15 cellular contexts compared by ENCODE assay signal in genomic region chr10:109911903-109912302, GRCh38. TPM values are rescaled to one million over a fixed set of nuclear protein-coding genes. Genes with fewer than 3 reads are reported as not detected.
DNase-seq lines count a peak whose midpoint lies in the region; ATAC-seq, FAIRE-seq and TF ChIP-seq lines count a peak whose summit lies in the region.
"Had no signal": no experiment of that assay in that cellular context is flagged by ENCODE, and none has a peak within 500 bp of the region (broad histone marks: within the 10 kb centered on the region; RNA-seq: fewer than 3 reads in every experiment).

No MANE protein-coding gene starts in this region.

- no peak overlapping the region for H3K23ac ChIP-seq in H9 (ENCODE audit: insufficient read length, low read depth, low read length)

- H3K18ac ChIP-seq in H9 (ENCODE audit: insufficient read length, low read depth, low read length) = no peak overlapping the region

- peaks cover 30 to 33% of the 10 kb centered on the region in 2 experiments for H3K4me1 Mint-ChIP-seq in H9

- no peak for DNase-seq in GM12891 (ENCODE audit: insufficient read length, low spot score)
- DNase-seq in PC-3 = no peak
- no peak for DNase-seq in breast epithelium (ENCODE audit: low spot score in 2 of 2)
- no peak for DNase-seq in osteoblast (ENCODE audit: insufficient read length, low spot score, missing footprints)
- no peak for DNase-seq in urothelium cell line (ENCODE audit: low spot score)
- DNase-seq in activated T-cell treated with anti-CD3 and anti-CD28 coated beads, Interleukin-2, amount 50 U/mL, for 1 hour = no peak
- DNase-seq in H9 = no peak
- DNase-seq: activated CD4-positive, CD25-positive, alpha-beta regulatory T cell; GF-D8; left colon; MM.1S; stimulated activated CD4-positive, alpha-beta T cell treated with anti-CD3 and anti-CD28 coated beads, Interleukin-4, amount 100 ng/mL, for 1 hour had no signal

- peak overlapping the region; percentile 53 for H3K27ac ChIP-seq in PC-3 (ENCODE audit: low read length)
- H3K27ac ChIP-seq in breast epithelium = peak overlapping the region; percentile 43 to 74
- H3K27ac ChIP-seq in osteoblast (ENCODE audit: low read depth, low read length) = peak overlapping the region; percentile 49
- H3K27ac ChIP-seq in H9 (ENCODE audit: insufficient read length, low read depth, low read length) = no peak overlapping the region
- H3K27ac ChIP-seq: right atrium auricular region had no signal

- intact Hi-C loops in PC-3 (cut with micrococcal nuclease) (loop anchor here (10.0 kb wide), 1 partner anchor 53 kb away; no protein-coding TSS in a partner anchor), breast epithelium (cut with DNase I; ENCODE audit: low total_unique reads) (no loop called here)

- H3K79me1 ChIP-seq in H9 (ENCODE audit: insufficient read depth, low read depth, low read length, poor library complexity, severe bottlenecking) = no peaks in the 10 kb centered on the region

- TF ChIP-seq POLR2A in GM12891 (IDR thresholded peaks at IDR 0.05; ENCODE audit: low read depth, low read length) = no peak
- no peak for TF ChIP-seq POLR2A in breast epithelium (IDR thresholded peaks at IDR 0.05)

- H2BK5ac ChIP-seq in H9 (ENCODE audit: insufficient read length, low read length) = no peak overlapping the region

- POLR2A ChIA-PET in PC-3 (lab: Charles Lee; ENCODE audit: unreplicated experiment) = no interaction called here

- no peaks in the 10 kb centered on the region for H3K27me3 Mint-ChIP-seq in H9 (ENCODE audit: low read depth)

- BruUV-seq in PC-3 (replicated peaks; lab: Mats Ljungman, UMichigan) = no TSS peak

- no peaks in the 10 kb centered on the region for H3K9me2 ChIP-seq in PC-3 (replicated peaks; ENCODE audit: low read length)

- peaks cover 6% of the 10 kb centered on the region; the same call in 1 of the 2 replicates for H4K20me1 ChIP-seq in PC-3 (ENCODE audit: low read length)
- peaks cover 11% of the 10 kb centered on the region for H4K20me1 ChIP-seq in osteoblast (ENCODE audit: insufficient read depth, low read length)
- H4K20me1 ChIP-seq in H9 (ENCODE audit: control insufficient read depth, insufficient read depth, insufficient read length) = no peaks in the 10 kb centered on the region

- H3K36me3 ChIP-seq in PC-3 (ENCODE audit: low read depth, low read length) = peaks cover 14% of the 10 kb centered on the region
- H3K36me3 ChIP-seq in breast epithelium = no peaks in the 10 kb centered on the region
- peaks cover 24% of the 10 kb centered on the region for H3K36me3 ChIP-seq in osteoblast (ENCODE audit: insufficient read depth, low read length)

- no peak overlapping the region for H3K4me2 ChIP-seq in PC-3 (ENCODE audit: low read length)
- no peak overlapping the region for H3K4me2 ChIP-seq in osteoblast (ENCODE audit: insufficient read depth, low read length)
- H3K4me2 ChIP-seq in H9 (ENCODE audit: insufficient read depth, insufficient read length, low read length) = no peak overlapping the region

- H3K27me3 ChIP-seq in PC-3 (ENCODE audit: low read length) (no peaks in the 10 kb centered on the region), breast epithelium (no peaks in the 10 kb centered on the region), osteoblast (ENCODE audit: insufficient read depth, low read length) (no peaks in the 10 kb centered on the region), H9 (ENCODE audit: insufficient read depth, low read length) (no peaks in the 10 kb centered on the region; the same call in 1 of the 2 replicates)
- H3K27me3 ChIP-seq: right atrium auricular region had no signal

- no peaks in the 10 kb centered on the region for H3F3A ChIP-seq in PC-3 (ENCODE audit: low read length, unreplicated experiment)

- no peaks in the 10 kb centered on the region for H3K9me3 ChIP-seq in PC-3 (ENCODE audit: low read length)
- H3K9me3 ChIP-seq in breast epithelium = no peaks in the 10 kb centered on the region
- no peaks in the 10 kb centered on the region for H3K9me3 ChIP-seq in osteoblast (ENCODE audit: low read depth, low read length)
- H3K9me3 ChIP-seq in H9 (ENCODE audit: control insufficient read depth, low read depth, low read length) = no peaks in the 10 kb centered on the region
- H3K9me3 ChIP-seq: right atrium auricular region had no signal

- no peak overlapping the region for H3K4ac ChIP-seq in H9 (ENCODE audit: low read depth, low read length)

- CTCF ChIA-PET in PC-3 (lab: Charles Lee) = no interaction called here

- H3K27ac Mint-ChIP-seq in H9 = no peak overlapping the region
- H3K27ac Mint-ChIP-seq: nephron had no signal

- H4K8ac ChIP-seq in H9 (replicated peaks; ENCODE audit: insufficient read length, low read depth, low read length) = no peak overlapping the region

- H2BK12ac ChIP-seq in H9 (ENCODE audit: insufficient read length, low read depth, low read length) = no peak overlapping the region

- H3K4me3 ChIP-seq in PC-3 (ENCODE audit: low read length) = no peak overlapping the region
- no peak overlapping the region for H3K4me3 ChIP-seq in breast epithelium
- H3K4me3 ChIP-seq in osteoblast (ENCODE audit: insufficient read depth, low read length) = no peak overlapping the region
- H3K4me3 ChIP-seq: right atrium auricular region had no signal

- FAIRE-seq in GM12891 (lab: Jason Lieb, UNC) (no peak), urothelium cell line (lab: Jason Lieb, UNC) (no peak)
- FAIRE-seq: endothelial cell of umbilical vein had no signal

- no peak overlapping the region for H2BK15ac ChIP-seq in H9 (ENCODE audit: low read depth, low read length)

- H2AK5ac ChIP-seq in H9 (ENCODE audit: insufficient read length, low read length) = no peak overlapping the region

- H3K56ac ChIP-seq in H9 (ENCODE audit: insufficient read length, low read depth, low read length) = no peak overlapping the region

- no peak for TF ChIP-seq CTCF in PC-3 (conservative IDR thresholded peaks at IDR 0.05; ENCODE audit: low read depth, low read length)
- TF ChIP-seq CTCF in breast epithelium (IDR thresholded peaks at IDR 0.05) = no peak
- TF ChIP-seq CTCF in osteoblast (IDR thresholded peaks at IDR 0.05; ENCODE audit: extremely low read depth, low read depth, low read length) = no peak
- TF ChIP-seq CTCF in H9 (conservative IDR thresholded peaks at IDR 0.05) = no peak

- H2BK20ac ChIP-seq in H9 (ENCODE audit: low read depth, low read length, poor library complexity, severe bottlenecking) = no peak overlapping the region

- WGBS in H9 (ENCODE audit: extremely low coverage, insufficient read length, low lambda C conversion rate) = no CpG with 5 or more reads among the region's 3 CpGs

- H4K91ac ChIP-seq in H9 (ENCODE audit: insufficient read length, low read depth, low read length) = no peak overlapping the region

- no peak overlapping the region for H2AFZ ChIP-seq in PC-3 (ENCODE audit: low read length)
- H2AFZ ChIP-seq in osteoblast (ENCODE audit: low read length) = no peak overlapping the region
- H2AFZ ChIP-seq in H9 (ENCODE audit: low read length) = no peak overlapping the region

- H3K14ac ChIP-seq in H9 (ENCODE audit: insufficient read depth, low read length) = no peak overlapping the region

- ATAC-seq in PC-3 = no peak

- H3K79me2 ChIP-seq in PC-3 (ENCODE audit: low read length) = peaks cover 49% of the 10 kb centered on the region
- peaks cover 81% of the 10 kb centered on the region for H3K79me2 ChIP-seq in osteoblast (ENCODE audit: insufficient read depth, low read length)
- 0 out of 2 replicates have a peak, but pooled peaks cover 1% of the 10 kb centered on the region for H3K79me2 ChIP-seq in H9 (ENCODE audit: insufficient read depth, low read length)

- H3T11ph ChIP-seq in H9 (ENCODE audit: low read length) = no peak overlapping the region

- no peak overlapping the region for H4K5ac ChIP-seq in H9 (ENCODE audit: insufficient read length, low read depth, low read length)

- H3K9ac ChIP-seq in PC-3 (ENCODE audit: low read length) = no peak overlapping the region
- H3K9ac ChIP-seq in H9 (ENCODE audit: extremely low read depth, insufficient read length, low read length) = no peak overlapping the region

- H3K23me2 ChIP-seq in H9 (ENCODE audit: insufficient read length, low read depth, low read length, poor library complexity, severe bottlenecking) = no peaks in the 10 kb centered on the region

- H3K36me3 Mint-ChIP-seq in H9 (ENCODE audit: insufficient read depth in 1 of 3, low read depth in 3 of 3) = peaks cover 3 to 25% (median 15%) of the 10 kb centered on the region in 3 experiments

- peaks cover 43% of the 10 kb centered on the region for H3K4me1 ChIP-seq in PC-3 (ENCODE audit: insufficient read depth, low read length)
- H3K4me1 ChIP-seq in breast epithelium = peaks cover 0 to 3% of the 10 kb centered on the region in 2 donors
- H3K4me1 ChIP-seq in osteoblast (ENCODE audit: insufficient read depth, low read length) = peaks cover 28% of the 10 kb centered on the region
- H3K4me1 ChIP-seq in H9 (ENCODE audit: insufficient read depth, low read length) = no peaks in the 10 kb centered on the region; the same call in 1 of the 2 replicates

- no peak overlapping the region for H3K4me3 Mint-ChIP-seq in H9
- H3K4me3 Mint-ChIP-seq: nephron had no signal

- no peak overlapping the region for H2BK120ac ChIP-seq in H9 (ENCODE audit: low read depth, low read length, poor library complexity, severe bottlenecking)

- no peaks in the 10 kb centered on the region for H3K9me3 Mint-ChIP-seq in H9

TF ChIP-seq in GM12891, 5 proteins besides CTCF, POLR2A, EP300 and RAD21:
- TF ChIP-seq TAF1 (IDR thresholded peaks at IDR 0.05; ENCODE audit: low read depth, low read length) (no peak), POU2F2 (IDR thresholded peaks at IDR 0.05; ENCODE audit: low read depth, low read length) (no peak), SPI1 (IDR thresholded peaks at IDR 0.05; ENCODE audit: low read depth, low read length) (0 out of 2 replicates have a peak, but pooled peaks have one; percentile 10)

RNA-seq across cellular contexts. Expression of gene XPNPEP1, which starts 11.4 kb away (rescaled TPM):
- polyA plus RNA-seq in GM12891 (2012; ENCODE audit: low read depth, missing spikeins) = 40.8 TPM
- total RNA-seq in PC-3 (2014; rRNA removed) (77.3 TPM in 2 replicates), breast epithelium (10 to 100 TPM; 61.1 to 89.5 (median 89.0) TPM), osteoblast (123 and 140 TPM in 2 replicates), H9 (2021) (64.4 and 71.3 TPM in 2 replicates)
